Comparison of ENCODE assay signal across 19 cellular contexts in the genomic region with DNA sequence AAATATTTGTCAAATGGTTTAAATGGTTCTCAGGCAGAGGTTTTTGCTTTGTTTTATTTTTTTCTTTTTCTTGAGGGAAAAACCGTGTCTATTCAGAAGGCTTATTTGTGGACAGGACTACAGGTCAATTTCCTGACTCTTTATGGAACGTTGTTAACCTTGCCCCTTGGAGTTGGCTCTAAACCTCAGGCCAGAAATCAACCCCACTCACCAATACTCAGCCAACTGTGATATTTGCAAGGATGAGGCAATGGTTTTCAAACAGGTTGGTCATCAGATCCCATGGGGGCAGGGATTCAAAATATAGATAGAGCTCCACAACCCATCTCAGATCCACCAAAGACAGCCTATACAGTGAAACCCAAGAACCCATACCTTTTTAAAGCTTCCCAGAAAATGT. TPM values are rescaled to one million over a fixed set of nuclear protein-coding genes. Genes with fewer than 3 reads are reported as not detected.
DNase-seq lines count a peak whose midpoint lies in the region; ATAC-seq and TF ChIP-seq lines count a peak whose summit lies in the region.
"Had no signal": no experiment of that assay in that cellular context is flagged by ENCODE, and none has a peak within 500 bp of the region (broad histone marks: within the 10 kb centered on the region; RNA-seq: fewer than 3 reads in every experiment).

No MANE protein-coding gene starts in this region.

- peaks cover 8% of the 10 kb centered on the region; the same call in 1 of the 2 replicates for H3K36me3 Mint-ChIP-seq in HFFc6 (ENCODE audit: low read depth)
- H3K36me3 Mint-ChIP-seq in activated CD8-positive, alpha-beta T cell treated with anti-CD3 and anti-CD28 coated beads for 36 hours (ENCODE audit: low read depth): no peaks in the 10 kb centered on the region

- no peak overlapping the region for H3K4me3 Mint-ChIP-seq in HFFc6
- H3K4me3 Mint-ChIP-seq in activated CD8-positive, alpha-beta T cell treated with anti-CD3 and anti-CD28 coated beads for 36 hours: no peak overlapping the region
- H3K4me3 Mint-ChIP-seq: activated B cell treated with CpG ODN at 0.5 μM for 24 hours; activated CD8-positive, alpha-beta T cell treated with anti-CD3 and anti-CD28 coated beads, Interleukin-2, amount 10 ng/mL, durations not matched to agents 7 days and 5 days; activated T-cell treated with anti-CD3 and anti-CD28 coated beads, Interleukin-2, amount 50 U/mL, for 4 hours; nephron had no signal

- H3K27me3 Mint-ChIP-seq in HFFc6 (ENCODE audit: insufficient read depth): no peaks in the 10 kb centered on the region
- peaks cover 7% of the 10 kb centered on the region for H3K27me3 Mint-ChIP-seq in activated CD8-positive, alpha-beta T cell treated with anti-CD3 and anti-CD28 coated beads for 36 hours
- H3K27me3 Mint-ChIP-seq: activated B cell treated with CpG ODN at 0.5 μM for 24 hours had no signal

- no peak for ATAC-seq in lower lobe of right lung
- no peak for ATAC-seq in thoracic aorta (ENCODE audit: insufficient number of reproducible peaks, low FRiP score, low read depth)
- ATAC-seq in activated CD8-positive, alpha-beta T cell treated with anti-CD3 and anti-CD28 coated beads for 36 hours: no peak
- ATAC-seq: activated CD8-positive, alpha-beta T cell treated with anti-CD3 and anti-CD28 coated beads, Interleukin-2, amount 10 ng/mL, durations not matched to agents 7 days and 5 days; activated T-cell treated with anti-CD3 and anti-CD28 coated beads, Interleukin-2, amount 50 U/mL, for 4 hours; K562 had no signal

- TF ChIP-seq EP300 in suprapubic skin (IDR thresholded peaks at IDR 0.05): no peak

- no peaks in the 10 kb centered on the region for H3K36me3 ChIP-seq in lower lobe of right lung
- H3K36me3 ChIP-seq in thoracic aorta: no peaks in the 10 kb centered on the region
- H3K36me3 ChIP-seq in suprapubic skin: no peaks in the 10 kb centered on the region

- WGBS in suprapubic skin: 65% methylated on average over 2 of the region's 2 CpGs

- no peaks in the 10 kb centered on the region for H3K9me3 Mint-ChIP-seq in HFFc6
- H3K9me3 Mint-ChIP-seq in activated CD8-positive, alpha-beta T cell treated with anti-CD3 and anti-CD28 coated beads for 36 hours: no peaks in the 10 kb centered on the region
- H3K9me3 Mint-ChIP-seq: activated B cell treated with CpG ODN at 0.5 μM for 24 hours; activated T-cell treated with anti-CD3 and anti-CD28 coated beads, Interleukin-2, amount 50 U/mL, for 4 hours; nephron had no signal

- H3K27me3 ChIP-seq in lower lobe of right lung (ENCODE audit: low read depth): no peaks in the 10 kb centered on the region
- H3K27me3 ChIP-seq in thoracic aorta (replicated peaks; ENCODE audit: insufficient read depth): no peaks in the 10 kb centered on the region
- H3K27me3 ChIP-seq in suprapubic skin: no peaks in the 10 kb centered on the region

- DNase-seq in HFFc6: no peak
- peak; percentile 39 for DNase-seq in dermis blood vessel endothelial cell
- no peak for DNase-seq in lower lobe of right lung
- DNase-seq in thoracic aorta (ENCODE audit: low spot score): no peak
- no peak for DNase-seq in GM10266 (ENCODE audit: extremely low spot score)
- DNase-seq in globus pallidus (ENCODE audit: low spot score): no peak
- DNase-seq in suprapubic skin (ENCODE audit: low spot score in 2 of 2): no peak
- no peak for DNase-seq in activated CD8-positive, alpha-beta T cell treated with anti-CD3 and anti-CD28 coated beads for 36 hours
- DNase-seq: activated B cell treated with CpG ODN at 0.5 μM for 24 hours; activated CD8-positive, alpha-beta T cell treated with anti-CD3 and anti-CD28 coated beads, Interleukin-2, amount 10 ng/mL, durations not matched to agents 7 days and 5 days; activated naive CD4-positive, alpha-beta T cell treated with anti-CD3 and anti-CD28 coated beads, Interleukin-2, amount 50 U/mL, for 16 hours; activated T-cell treated with anti-CD3 and anti-CD28 coated beads, Interleukin-2, amount 50 U/mL, for 4 hours; MV-4-11; NCI-H187 treated with DMSO at 0.1 percent for 48 hours; NCI-H345; SHP77 had no signal

- peaks cover 80% of the 10 kb centered on the region for H3K4me1 ChIP-seq in lower lobe of right lung
- H3K4me1 ChIP-seq in thoracic aorta (ENCODE audit: control insufficient read depth in 1 of 2, low read depth in 2 of 2): peaks cover 36 to 82% of the 10 kb centered on the region in 2 donors
- H3K4me1 ChIP-seq in suprapubic skin: peaks cover 53% of the 10 kb centered on the region

- H3K27ac Mint-ChIP-seq in HFFc6: peak overlapping the region; percentile 44
- no peak overlapping the region for H3K27ac Mint-ChIP-seq in activated CD8-positive, alpha-beta T cell treated with anti-CD3 and anti-CD28 coated beads for 36 hours
- H3K27ac Mint-ChIP-seq: activated B cell treated with CpG ODN at 0.5 μM for 24 hours; activated CD8-positive, alpha-beta T cell treated with anti-CD3 and anti-CD28 coated beads, Interleukin-2, amount 10 ng/mL, durations not matched to agents 7 days and 5 days; nephron had no signal

- H3K4me1 Mint-ChIP-seq in HFFc6 (ENCODE audit: low read depth): peaks cover 72% of the 10 kb centered on the region
- H3K4me1 Mint-ChIP-seq in activated CD8-positive, alpha-beta T cell treated with anti-CD3 and anti-CD28 coated beads for 36 hours (ENCODE audit: low read depth): no peaks in the 10 kb centered on the region

- TF ChIP-seq CTCF in HFFc6 (IDR thresholded peaks at IDR 0.05): no peak
- TF ChIP-seq CTCF in lower lobe of right lung (IDR thresholded peaks at IDR 0.05): no peak
- TF ChIP-seq CTCF in thoracic aorta (IDR thresholded peaks at IDR 0.05): no peak
- TF ChIP-seq CTCF in GM10266 (IDR thresholded peaks at IDR 0.05; ENCODE audit: control insufficient read depth, insufficient read depth, low read depth, missing control alignments): no peak
- TF ChIP-seq CTCF in suprapubic skin (IDR thresholded peaks at IDR 0.05): no peak
- no peak for TF ChIP-seq CTCF in activated CD8-positive, alpha-beta T cell treated with anti-CD3 and anti-CD28 coated beads for 36 hours (IDR thresholded peaks at IDR 0.05)

- H3K4me3 ChIP-seq in lower lobe of right lung (no peak overlapping the region), thoracic aorta (no peak overlapping the region), suprapubic skin (no peak overlapping the region)
- H3K4me3 ChIP-seq: K562 had no signal

- CTCF ChIA-PET in activated CD8-positive, alpha-beta T cell treated with anti-CD3 and anti-CD28 coated beads for 36 hours (lab: Charles Lee): no interaction called here

- H3K9me3 ChIP-seq in lower lobe of right lung (no peaks in the 10 kb centered on the region), thoracic aorta (no peaks in the 10 kb centered on the region), suprapubic skin (no peaks in the 10 kb centered on the region)

- no peak for TF ChIP-seq POLR2A in suprapubic skin (IDR thresholded peaks at IDR 0.05)

- intact Hi-C loops in lower lobe of right lung (cut with DNase I): no loop called here
- intact Hi-C loops in activated CD8-positive, alpha-beta T cell treated with anti-CD3 and anti-CD28 coated beads for 36 hours (cut with micrococcal nuclease): no loop called here

- H3K27ac ChIP-seq in lower lobe of right lung (peak overlapping the region; percentile 67), thoracic aorta (peak overlapping the region; percentile 34 to 84), suprapubic skin (no peak overlapping the region)
- H3K27ac ChIP-seq: HL-60 had no signal

- POLR2A ChIA-PET in activated CD8-positive, alpha-beta T cell treated with anti-CD3 and anti-CD28 coated beads for 36 hours (lab: Charles Lee): no interaction called here

RNA-seq across cellular contexts. Expression of a gene that starts 10.2 kb away (rescaled TPM):
- total RNA-seq in HFFc6 (2021; fragmentation: NEBNext Ultra II Directional; extraction: Animal tissue kit (Norgen Biotek cat#: 25700)): 100 to 1,000 TPM; 131 to 163 (median 154) TPM
- 62.5 and 188 TPM in 2 replicates for total RNA-seq in dermis blood vessel endothelial cell
- total RNA-seq in lower lobe of right lung: 178 TPM
- total RNA-seq in thoracic aorta: 100 to 1,000 TPM; 109 to 140 TPM
- 100 to 1,000 TPM in 1 of 4 donors, 10 to 100 TPM in 3; 71.4 to 112 (median 77.7) TPM for total RNA-seq in suprapubic skin
- 1 to 10 TPM in 1 of 2 experiments, under 1 TPM in 1; 0.74 to 1.1 TPM for total RNA-seq in activated CD8-positive, alpha-beta T cell treated with anti-CD3 and anti-CD28 coated beads for 36 hours

Comparison
In these comparisons a context has a peak if more than half of its experiments do, and no peak if none do; other contexts are left out.
1. RNA of a gene that starts 10.2 kb away (total RNA-seq): 178 TPM in lower lobe of right lung (single experiment), 131 to 163 TPM in HFFc6, 109 to 140 TPM in thoracic aorta, 71.4 to 112 TPM in suprapubic skin and 62.5 to 188 TPM in dermis blood vessel endothelial cell; 0.74 to 1.1 TPM in activated CD8-positive, alpha-beta T cell treated with anti-CD3 and anti-CD28 coated beads for 36 hours; every median in the first group is over 10 times any median in the second.